Comparison of ENCODE assay signal across 14 cellular contexts in genomic region chr12:2490746-2491145, GRCh38.
"Had no signal": no experiment of that assay in that cellular context is flagged by ENCODE, and none has a peak within 500 bp of the region (broad histone marks: within the 10 kb centered on the region; RNA-seq: fewer than 3 reads in every experiment).

No MANE protein-coding gene starts in this region.

- DNase-seq: activated CD4-positive, alpha-beta T cell treated with anti-CD3 and anti-CD28 coated beads, Interleukin-2, amount 10 ng/mL, durations not matched to agents 24 days and 14 days; activated naive CD4-positive, alpha-beta T cell treated with Interleukin-2 at 50 U/mL for 16 hours; effector CD8-positive, alpha-beta T cell; hippocampal formation; mammary epithelial cell; psoas muscle; stimulated activated CD4-positive, alpha-beta T cell treated with anti-CD3 and anti-CD28 coated beads, Interleukin-4, amount 100 ng/mL, for 1 hour; stimulated activated CD8-positive, alpha-beta memory T cell treated with anti-CD3 and anti-CD28 coated beads, Interleukin-4, amount 100 ng/mL, for 48 hours; upper lobe of right lung had no signal

- ATAC-seq: gastroesophageal sphincter, psoas muscle, upper lobe of right lung, WTC11 had no signal

- H3K27ac ChIP-seq: gastroesophageal sphincter, psoas muscle, upper lobe of right lung had no signal

- H3K36me3 ChIP-seq: upper lobe of right lung had no signal

- H3K27me3 ChIP-seq: gastroesophageal sphincter, upper lobe of right lung had no signal

- H3K9me3 ChIP-seq: gastroesophageal sphincter, psoas muscle, upper lobe of right lung had no signal

- H3K36me3 Mint-ChIP-seq: WTC11 had no signal

- H3K4me1 Mint-ChIP-seq: WTC11 had no signal

- H3K9me3 Mint-ChIP-seq: activated CD4-positive, alpha-beta T cell treated with anti-CD3 and anti-CD28 coated beads, Interleukin-2, amount 10 ng/mL, durations not matched to agents 24 days and 14 days; activated T-helper 1 cell treated with anti-CD3 and anti-CD28 coated beads, Interleukin-12 subunit alpha, Interleukin-12 subunit beta, Interleukin-2, Interleukin-4 antibody, amounts not matched to agents 30 ng/mL and 10 ng/mL and 1 ng/mL, durations not matched to agents 14 hours and 24 hours and 36 hours; nephron; stimulated activated naive CD8-positive, alpha-beta T cell treated with anti-CD3 and anti-CD28 coated beads, Interleukin-15, Interleukin-2, amounts not matched to agents 100 ng/mL and 50 ng/mL, for 24 hours had no signal

- H3K27ac Mint-ChIP-seq: activated CD4-positive, alpha-beta T cell treated with anti-CD3 and anti-CD28 coated beads, Interleukin-2, amount 10 ng/mL, durations not matched to agents 24 days and 14 days; activated T-helper 1 cell treated with anti-CD3 and anti-CD28 coated beads, Interleukin-12 subunit alpha, Interleukin-12 subunit beta, Interleukin-2, Interleukin-4 antibody, amounts not matched to agents 30 ng/mL and 10 ng/mL and 1 ng/mL, durations not matched to agents 14 hours and 24 hours and 36 hours; nephron; stimulated activated naive CD8-positive, alpha-beta T cell treated with anti-CD3 and anti-CD28 coated beads, Interleukin-15, Interleukin-2, amounts not matched to agents 100 ng/mL and 50 ng/mL, for 24 hours; WTC11 had no signal

- H3K4me3 Mint-ChIP-seq: activated CD4-positive, alpha-beta T cell treated with anti-CD3 and anti-CD28 coated beads, Interleukin-2, amount 10 ng/mL, durations not matched to agents 24 days and 14 days; activated T-helper 1 cell treated with anti-CD3 and anti-CD28 coated beads, Interleukin-12 subunit alpha, Interleukin-12 subunit beta, Interleukin-2, Interleukin-4 antibody, amounts not matched to agents 30 ng/mL and 10 ng/mL and 1 ng/mL, durations not matched to agents 14 hours and 24 hours and 36 hours; nephron; stimulated activated naive CD8-positive, alpha-beta T cell treated with anti-CD3 and anti-CD28 coated beads, Interleukin-15, Interleukin-2, amounts not matched to agents 100 ng/mL and 50 ng/mL, for 24 hours; WTC11 had no signal

- H3K4me3 ChIP-seq: gastroesophageal sphincter, psoas muscle, upper lobe of right lung had no signal
